15 cellular contexts compared by ENCODE assay signal in genomic region chr5:124440471-124440870, GRCh38.
DNase-seq lines count a peak whose midpoint lies in the region; ATAC-seq and TF ChIP-seq lines count a peak whose summit lies in the region.
"Had no signal": no experiment of that assay in that cellular context is flagged by ENCODE, and none has a peak within 500 bp of the region (broad histone marks: within the 10 kb centered on the region; RNA-seq: fewer than 3 reads in every experiment).

No MANE protein-coding gene starts in this region.

- H3K4me3 ChIP-seq in right cardiac atrium (ENCODE audit: low read length): no peak overlapping the region
- H3K4me3 ChIP-seq: GM23338, HAP-1 had no signal

- peak overlapping the region; percentile 62 for H3K27ac Mint-ChIP-seq in WTC11
- peak overlapping the region; percentile 25 for H3K27ac Mint-ChIP-seq in glutamatergic neuron (ENCODE audit: unreplicated experiment)
- H3K27ac Mint-ChIP-seq: CD4-positive, alpha-beta memory T cell; GM23338; HFFc6 had no signal

- CTCF ChIA-PET in WTC11 (lab: Charles Lee): no interaction called here

- H3K4me3 Mint-ChIP-seq in WTC11: no peak overlapping the region
- no peak overlapping the region for H3K4me3 Mint-ChIP-seq in glutamatergic neuron (ENCODE audit: unreplicated experiment)
- H3K4me3 Mint-ChIP-seq: CD4-positive, alpha-beta memory T cell; GM23338; HFFc6 had no signal

- DNase-seq in WTC11 (ENCODE audit: low spot score) (no peak), glutamatergic neuron (no peak), substantia nigra (lab: John Stamatoyannopoulos, UW) (no peak), right cardiac atrium (no peak)
- DNase-seq in activated CD4-positive, alpha-beta T cell treated with anti-CD3 and anti-CD28 coated beads for 1 hour: no peak
- no peak for DNase-seq in activated T-cell treated with anti-CD3 and anti-CD28 coated beads, Interleukin-2, amount 50 U/mL, for 1 hour
- DNase-seq: C1 segment of cervical spinal cord; Calu3; CD4-positive, alpha-beta memory T cell; COR-L47; DMS53; DMS79 treated with DMSO at 0.1 percent for 48 hours; HFFc6 had no signal

- H3K27me3 Mint-ChIP-seq in WTC11 (ENCODE audit: low read depth) (no peaks in the 10 kb centered on the region), glutamatergic neuron (ENCODE audit: unreplicated experiment) (no peaks in the 10 kb centered on the region)
- H3K27me3 Mint-ChIP-seq: CD4-positive, alpha-beta memory T cell had no signal

- intact Hi-C loops in right cardiac atrium (cut with DNase I): no loop called here

- TF ChIP-seq CTCF in WTC11 (IDR thresholded peaks at IDR 0.05) (no peak), glutamatergic neuron (IDR thresholded peaks at IDR 0.05; ENCODE audit: partially characterized antibody, unreplicated experiment) (no peak)

- no peaks in the 10 kb centered on the region for H3K9me3 ChIP-seq in right cardiac atrium (ENCODE audit: control insufficient read depth, low read length)
- H3K9me3 ChIP-seq: HAP-1 had no signal

- H3K4me1 Mint-ChIP-seq in WTC11 (peaks cover 61% of the 10 kb centered on the region), glutamatergic neuron (ENCODE audit: low read depth, unreplicated experiment) (peaks cover 20% of the 10 kb centered on the region)
- H3K4me1 Mint-ChIP-seq: CD4-positive, alpha-beta memory T cell had no signal

- H3K27ac ChIP-seq in substantia nigra (ENCODE audit: low read depth, low read length, poor library complexity, severe bottlenecking): peak overlapping the region; percentile 18
- H3K27ac ChIP-seq in right cardiac atrium (ENCODE audit: low read length): no peak overlapping the region

- H3K27me3 ChIP-seq in right cardiac atrium (ENCODE audit: control insufficient read depth, insufficient read depth): no peaks in the 10 kb centered on the region

- H3K4me1 ChIP-seq in right cardiac atrium (ENCODE audit: control insufficient read depth, insufficient read depth, low read length): peaks cover 4% of the 10 kb centered on the region

- H3K36me3 Mint-ChIP-seq in WTC11: peaks cover 7% of the 10 kb centered on the region
- no peaks in the 10 kb centered on the region for H3K36me3 Mint-ChIP-seq in glutamatergic neuron (ENCODE audit: unreplicated experiment)
- H3K36me3 Mint-ChIP-seq: CD4-positive, alpha-beta memory T cell had no signal

- 89% methylated on average over 4 of the region's 4 CpGs for WGBS in right cardiac atrium

- ATAC-seq in WTC11 (no peak), right cardiac atrium (no peak)
- ATAC-seq: GM23338 had no signal

- H3K9me3 Mint-ChIP-seq in WTC11 (peaks cover 4% of the 10 kb centered on the region), glutamatergic neuron (ENCODE audit: unreplicated experiment) (peaks cover 4% of the 10 kb centered on the region)
- H3K9me3 Mint-ChIP-seq: HFFc6 had no signal

- POLR2A ChIA-PET in WTC11 (lab: Charles Lee): no interaction called here

TF ChIP-seq in WTC11, 78 proteins besides CTCF, POLR2A, EP300 and RAD21:
- no peak for TF ChIP-seq ELF4 (CRISPR knock-in tag; IDR thresholded peaks at IDR 0.05; ENCODE audit: low read depth)
- TF ChIP-seq, protein P1, sequence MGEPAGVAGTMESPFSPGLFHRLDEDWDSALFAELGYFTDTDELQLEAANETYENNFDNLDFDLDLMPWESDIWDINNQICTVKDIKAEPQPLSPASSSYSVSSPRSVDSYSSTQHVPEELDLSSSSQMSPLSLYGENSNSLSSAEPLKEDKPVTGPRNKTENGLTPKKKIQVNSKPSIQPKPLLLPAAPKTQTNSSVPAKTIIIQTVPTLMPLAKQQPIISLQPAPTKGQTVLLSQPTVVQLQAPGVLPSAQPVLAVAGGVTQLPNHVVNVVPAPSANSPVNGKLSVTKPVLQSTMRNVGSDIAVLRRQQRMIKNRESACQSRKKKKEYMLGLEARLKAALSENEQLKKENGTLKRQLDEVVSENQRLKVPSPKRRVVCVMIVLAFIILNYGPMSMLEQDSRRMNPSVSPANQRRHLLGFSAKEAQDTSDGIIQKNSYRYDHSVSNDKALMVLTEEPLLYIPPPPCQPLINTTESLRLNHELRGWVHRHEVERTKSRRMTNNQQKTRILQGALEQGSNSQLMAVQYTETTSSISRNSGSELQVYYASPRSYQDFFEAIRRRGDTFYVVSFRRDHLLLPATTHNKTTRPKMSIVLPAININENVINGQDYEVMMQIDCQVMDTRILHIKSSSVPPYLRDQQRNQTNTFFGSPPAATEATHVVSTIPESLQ (CRISPR knock-in tag; IDR thresholded peaks at IDR 0.05): no peak
- no peak for TF ChIP-seq FOXP4 (CRISPR knock-in tag; IDR thresholded peaks at IDR 0.05)
- TF ChIP-seq ZNF416 (CRISPR knock-in tag; IDR thresholded peaks at IDR 0.05): no peak
- TF ChIP-seq JUN (CRISPR knock-in tag; IDR thresholded peaks at IDR 0.05): no peak
- TF ChIP-seq SP1 (CRISPR knock-in tag; conservative IDR thresholded peaks at IDR 0.05): no peak
- TF ChIP-seq, protein P2, sequence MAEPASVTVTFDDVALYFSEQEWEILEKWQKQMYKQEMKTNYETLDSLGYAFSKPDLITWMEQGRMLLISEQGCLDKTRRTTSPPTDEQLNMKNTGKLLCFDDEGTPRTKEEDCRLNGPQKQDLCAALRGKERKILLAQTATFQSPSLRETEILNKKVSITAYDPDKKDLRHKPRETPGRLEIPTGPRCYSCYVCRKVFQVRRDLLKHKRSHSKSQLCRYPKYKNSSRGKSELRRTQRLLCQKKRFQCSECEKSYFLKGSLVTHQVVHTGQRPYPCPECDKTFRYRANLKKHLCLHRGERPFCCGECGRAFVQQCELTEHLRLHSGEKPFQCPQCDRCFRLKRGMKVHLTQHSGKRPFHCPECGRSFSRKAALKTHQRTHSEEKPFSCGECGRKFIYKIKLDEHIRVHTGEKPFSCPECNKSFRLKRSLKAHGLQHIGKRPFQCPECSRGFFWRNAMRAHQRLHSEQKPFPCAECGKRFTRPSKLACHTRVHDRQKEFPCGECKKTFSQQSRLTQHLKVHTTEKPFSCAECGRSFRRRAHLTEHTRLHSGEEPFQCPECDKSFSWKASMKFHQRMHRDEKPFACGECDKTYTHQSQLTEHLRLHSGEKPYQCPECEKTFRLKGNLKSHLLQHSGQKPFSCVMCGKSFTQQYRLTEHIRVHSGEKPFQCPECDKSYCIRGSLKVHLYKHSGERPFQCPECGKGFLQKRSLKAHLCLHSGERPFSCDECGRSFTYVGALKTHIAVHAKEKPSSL (CRISPR knock-in tag; conservative IDR thresholded peaks at IDR 0.05): no peak
- TF ChIP-seq SMAD4 (CRISPR knock-in tag; IDR thresholded peaks at IDR 0.05): no peak
- TF ChIP-seq TEAD4 (CRISPR knock-in tag; IDR thresholded peaks at IDR 0.05): no peak
